ENCODE assay signal across 30 cellular contexts in genomic region chr1:62212411-62212810, GRCh38. TPM values are rescaled to one million over a fixed set of nuclear protein-coding genes. Genes with fewer than 3 reads are reported as not detected.
DNase-seq lines count a peak whose midpoint lies in the region; ATAC-seq and TF ChIP-seq lines count a peak whose summit lies in the region.
"Had no signal": no experiment of that assay in that cellular context is flagged by ENCODE, and none has a peak within 500 bp of the region (broad histone marks: within the 10 kb centered on the region; RNA-seq: fewer than 3 reads in every experiment).

No MANE protein-coding gene starts in this region.

- ATAC-seq in GM23338 (peak; percentile 20), WTC11 (peak; percentile 21), GM18909 (IDR thresholded peaks at IDR 0.05; ENCODE audit: poor library complexity, unreplicated experiment) (no peak)
- ATAC-seq: GM12878 had no signal

- peaks cover 69% of the 10 kb centered on the region for H3F3A ChIP-seq in GM23338 (replicated peaks; ENCODE audit: low read depth)

- H3K27me3 Mint-ChIP-seq in GM23338 (ENCODE audit: insufficient read depth, low read depth, poor library complexity), result peaks cover 57% of the 10 kb centered on the region
- no peaks in the 10 kb centered on the region for H3K27me3 Mint-ChIP-seq in WTC11 (ENCODE audit: low read depth)
- no peaks in the 10 kb centered on the region for H3K27me3 Mint-ChIP-seq in endodermal cell (ENCODE audit: insufficient read depth)
- H3K27me3 Mint-ChIP-seq: CD4-positive, CD25-positive, alpha-beta regulatory T cell had no signal

- H3K4me3 ChIP-seq in GM23338 (no peak overlapping the region), endodermal cell (ENCODE audit: low read length) (no peak overlapping the region), tibial artery (no peak overlapping the region)
- H3K4me3 ChIP-seq: BLaER1, GM12878 had no signal

- intact Hi-C loops in posterior vena cava (cut with DNase I) (no loop called here), tibial artery (cut with DNase I; ENCODE audit: low total_unique reads) (no loop called here)

- peaks cover 28% of the 10 kb centered on the region for H4K20me1 ChIP-seq in GM23338 (replicated peaks; ENCODE audit: insufficient read depth)
- H4K20me1 ChIP-seq: BLaER1 had no signal

- no peaks in the 10 kb centered on the region for H3K9me2 ChIP-seq in GM23338 (ENCODE audit: insufficient read depth)

- DNase-seq in GM23338 (ENCODE audit: low spot score), result no peak
- DNase-seq in WTC11 (ENCODE audit: low spot score), result no peak
- peak; percentile 54 for DNase-seq in endodermal cell
- peak; percentile 10 for DNase-seq in posterior vena cava (ENCODE audit: low spot score)
- DNase-seq in activated CD4-positive, alpha-beta T cell treated with anti-CD3 and anti-CD28 coated beads for 4 hours, result no peak
- no peak for DNase-seq in tibial artery
- DNase-seq in germinal center (ENCODE audit: low spot score), result no peak
- DNase-seq: 8988T; ACHN; BE2C; C1 segment of cervical spinal cord; CD4-positive, alpha-beta memory T cell; CD4-positive, CD25-positive, alpha-beta regulatory T cell; CD8-positive, alpha-beta memory T cell; COR-L47; DMS 273 treated with DMSO at 0.1 percent for 48 hours; DMS153; DMS53; DMS79; DND-41; EL; GDM1 had no signal

- H3K36me3 ChIP-seq in GM23338 (ENCODE audit: insufficient read depth) (peaks cover 61% of the 10 kb centered on the region), endodermal cell (ENCODE audit: control insufficient read depth, insufficient read depth, low read length) (peaks cover 44% of the 10 kb centered on the region), tibial artery (no peaks in the 10 kb centered on the region)
- H3K36me3 ChIP-seq: BE2C, BLaER1 had no signal

- H3K9me3 ChIP-seq in endodermal cell (ENCODE audit: control insufficient read depth, low read length) (peaks cover 43% of the 10 kb centered on the region), tibial artery (peaks cover 0 to 6% (median 0%) of the 10 kb centered on the region in 3 donors)
- H3K9me3 ChIP-seq: BE2C had no signal

- peaks cover 92% of the 10 kb centered on the region for H3K36me3 Mint-ChIP-seq in GM23338 (ENCODE audit: low read depth)
- H3K36me3 Mint-ChIP-seq in WTC11, result peaks cover 86% of the 10 kb centered on the region
- peaks cover 68% of the 10 kb centered on the region for H3K36me3 Mint-ChIP-seq in endodermal cell (ENCODE audit: low read depth)
- H3K36me3 Mint-ChIP-seq: CD4-positive, CD25-positive, alpha-beta regulatory T cell had no signal

- no peak overlapping the region for H3K9ac ChIP-seq in endodermal cell (ENCODE audit: extremely low read depth, low read length, poor library complexity, severe bottlenecking)
- H3K9ac ChIP-seq: BLaER1 had no signal

- H3K9me3 Mint-ChIP-seq in GM23338, result peaks cover 50% of the 10 kb centered on the region
- H3K9me3 Mint-ChIP-seq in WTC11, result peaks cover 43% of the 10 kb centered on the region
- peaks cover 30% of the 10 kb centered on the region for H3K9me3 Mint-ChIP-seq in endodermal cell

- H3K79me2 ChIP-seq in GM23338 (replicated peaks; ENCODE audit: insufficient read depth), result peaks cover 52% of the 10 kb centered on the region

- no peak overlapping the region for H2AFZ ChIP-seq in GM23338

- H3K4me3 Mint-ChIP-seq in GM23338 (no peak overlapping the region), WTC11 (no peak overlapping the region), endodermal cell (no peak overlapping the region)
- H3K4me3 Mint-ChIP-seq: CD14-positive monocyte; CD4-positive, alpha-beta memory T cell; CD4-positive, CD25-positive, alpha-beta regulatory T cell; CD8-positive, alpha-beta memory T cell had no signal

- no peak overlapping the region for H3K27ac ChIP-seq in GM23338 (ENCODE audit: low read depth)
- H3K27ac ChIP-seq in endodermal cell (ENCODE audit: low read depth, low read length), result no peak overlapping the region
- no peak overlapping the region for H3K27ac ChIP-seq in tibial artery
- H3K27ac ChIP-seq: BLaER1 had no signal

- H3K4me1 ChIP-seq in GM23338 (ENCODE audit: insufficient read depth) (peaks cover 10% of the 10 kb centered on the region), endodermal cell (ENCODE audit: control insufficient read depth, insufficient read depth, low read length) (no peaks in the 10 kb centered on the region), tibial artery (no peaks in the 10 kb centered on the region)
- H3K4me1 ChIP-seq: BE2C had no signal

- CTCF ChIA-PET in WTC11 (lab: Charles Lee), result interaction anchor here (1.3 to 1.9 kb wide), 2 partner anchors 37 to 74 kb away, joined by 3 to 9 read pairs; no protein-coding TSS in a partner anchor

- 79 to 91% methylated on average over 3 to 6 of the region's 6 CpGs for whole genome bisulfite sequencing in endodermal cell (ENCODE audit: insufficient coverage in 1 of 2, insufficient read length in 1 of 2), 2 experiments

- no peak for TF ChIP-seq CTCF in GM23338 (conservative IDR thresholded peaks at IDR 0.05; ENCODE audit: low read depth in 2 of 2)
- no peak for TF ChIP-seq CTCF in WTC11 (IDR thresholded peaks at IDR 0.05)
- TF ChIP-seq CTCF in endodermal cell (conservative IDR thresholded peaks at IDR 0.05), result no peak
- no peak for TF ChIP-seq CTCF in tibial artery (IDR thresholded peaks at IDR 0.05)

- POLR2A ChIA-PET in WTC11 (lab: Charles Lee), result interaction anchor here (0.7 to 1.8 kb wide), 6 partner anchors 14 to 165 kb away, joined by 3 to 9 read pairs (median 4); no protein-coding TSS in a partner anchor

- H3K4me1 Mint-ChIP-seq in GM23338 (peaks cover 22% of the 10 kb centered on the region; the same call in 2 of the 3 replicates), WTC11 (peaks cover 23% of the 10 kb centered on the region), endodermal cell (peaks cover 12% of the 10 kb centered on the region)
- H3K4me1 Mint-ChIP-seq: CD8-positive, alpha-beta memory T cell had no signal

- H3K27me3 ChIP-seq in GM23338 (ENCODE audit: insufficient read depth), result no peaks in the 10 kb centered on the region
- H3K27me3 ChIP-seq in endodermal cell (ENCODE audit: control insufficient read depth, insufficient read depth, low read length, poor library complexity, severe bottlenecking), result no peaks in the 10 kb centered on the region
- H3K27me3 ChIP-seq in tibial artery, result no peaks in the 10 kb centered on the region
- H3K27me3 ChIP-seq: BE2C, BLaER1 had no signal

- H3K27ac Mint-ChIP-seq in GM23338 (0 out of 2 replicates have a peak overlapping the region, but pooled peaks have one; percentile 13), WTC11 (0 out of 2 replicates have a peak overlapping the region, but pooled peaks have one; percentile 57), endodermal cell (no peak overlapping the region)
- H3K27ac Mint-ChIP-seq: CD4-positive, alpha-beta memory T cell; CD4-positive, CD25-positive, alpha-beta regulatory T cell; CD8-positive, alpha-beta memory T cell had no signal

- no peak overlapping the region for H3K4me2 ChIP-seq in GM23338
- H3K4me2 ChIP-seq: BLaER1 had no signal

TF ChIP-seq in GM23338, 12 proteins besides CTCF, POLR2A, EP300 and RAD21:
- no peak for TF ChIP-seq ZNF331 (CRISPR knock-in tag; IDR thresholded peaks at IDR 0.05; ENCODE audit: low read depth)
- no peak for TF ChIP-seq ETS1 (IDR thresholded peaks at IDR 0.05)
- no peak for TF ChIP-seq STAT1 (IDR thresholded peaks at IDR 0.05; ENCODE audit: unreplicated experiment)
- TF ChIP-seq POLR2AphosphoS5 (IDR thresholded peaks at IDR 0.05; ENCODE audit: low read depth), result peak; percentile 16

TF ChIP-seq in WTC11, 78 proteins besides CTCF, POLR2A, EP300 and RAD21 (continues in another document):
- no peak for TF ChIP-seq NFE2L1 (CRISPR knock-in tag; IDR thresholded peaks at IDR 0.05)
- no peak for TF ChIP-seq ZNF396 (CRISPR knock-in tag; IDR thresholded peaks at IDR 0.05; ENCODE audit: borderline replicate concordance)
- TF ChIP-seq MXD4 (CRISPR knock-in tag; IDR thresholded peaks at IDR 0.05; ENCODE audit: borderline replicate concordance), result no peak
- TF ChIP-seq ATF6 (CRISPR knock-in tag; IDR thresholded peaks at IDR 0.05), result no peak
- TF ChIP-seq FOXP1 (CRISPR knock-in tag; IDR thresholded peaks at IDR 0.05; ENCODE audit: borderline replicate concordance), result no peak
- no peak for TF ChIP-seq ZNF423 (CRISPR knock-in tag; IDR thresholded peaks at IDR 0.05)
- no peak for TF ChIP-seq TEAD4 (CRISPR knock-in tag; IDR thresholded peaks at IDR 0.05)
- TF ChIP-seq ZBTB43 (CRISPR knock-in tag; IDR thresholded peaks at IDR 0.05), result no peak
- TF ChIP-seq ZNF121 (CRISPR knock-in tag; IDR thresholded peaks at IDR 0.05), result no peak
- TF ChIP-seq HMGA2 (CRISPR knock-in tag; IDR thresholded peaks at IDR 0.05), result no peak

RNA-seq across cellular contexts. Expression of gene L1TD1, which starts 17.8 kb away (rescaled TPM):
- 280 and 283 TPM in 2 replicates for total RNA-seq in GM23338 (2014; rRNA removed; shearing (Covaris generic))
- polyA plus RNA-seq in GM23338 (2016; fragmentation: Nextera tagmentation; extraction: Ambion mirVana), result 509 and 628 TPM in 2 replicates
- 296 to 319 TPM (median 303 TPM) in 3 replicates for total RNA-seq in WTC11 (2021)
- 100 to 1,000 TPM in 1 of 2 donors, 10 to 100 TPM in 1; 66.7 to 200 TPM for total RNA-seq in endodermal cell
- 29.5 TPM for polyA plus RNA-seq in endodermal cell (2013, experiment 1 of 2)
- 26.1 TPM for polyA plus RNA-seq in endodermal cell (2013, experiment 2 of 2)
- under 1 TPM; 0.09 to 0.48 TPM for total RNA-seq in posterior vena cava
- total RNA-seq: A673; CD4-positive, alpha-beta memory T cell; CD4-positive, CD25-positive, alpha-beta regulatory T cell; CD8-positive, alpha-beta memory T cell; Daoy; G401 had no signal
- polyA plus RNA-seq: AG04450; CD4-positive, alpha-beta memory T cell; CD4-positive, CD25-positive, alpha-beta regulatory T cell; CD8-positive, alpha-beta memory T cell had no signal

Comparison
In these comparisons a context has a peak if more than half of its experiments do, and no peak if none do; other contexts are left out.
1. DNase-seq: peak in endodermal cell (single experiment) and posterior vena cava (single experiment); none in GM23338 (single experiment), WTC11 (single experiment), activated CD4-positive, alpha-beta T cell treated with anti-CD3 and anti-CD28 coated beads for 4 hours (0 of 2), tibial artery (0 of 2) and germinal center (single experiment).
2. RNA of gene L1TD1, which starts 17.8 kb away (total RNA-seq): 296 to 319 TPM in WTC11, 280 to 283 TPM in GM23338 and 66.7 to 200 TPM in endodermal cell; 0.09 to 0.48 TPM in posterior vena cava; every median in the first group is over 10 times any median in the second.